In the genomic region with DNA sequence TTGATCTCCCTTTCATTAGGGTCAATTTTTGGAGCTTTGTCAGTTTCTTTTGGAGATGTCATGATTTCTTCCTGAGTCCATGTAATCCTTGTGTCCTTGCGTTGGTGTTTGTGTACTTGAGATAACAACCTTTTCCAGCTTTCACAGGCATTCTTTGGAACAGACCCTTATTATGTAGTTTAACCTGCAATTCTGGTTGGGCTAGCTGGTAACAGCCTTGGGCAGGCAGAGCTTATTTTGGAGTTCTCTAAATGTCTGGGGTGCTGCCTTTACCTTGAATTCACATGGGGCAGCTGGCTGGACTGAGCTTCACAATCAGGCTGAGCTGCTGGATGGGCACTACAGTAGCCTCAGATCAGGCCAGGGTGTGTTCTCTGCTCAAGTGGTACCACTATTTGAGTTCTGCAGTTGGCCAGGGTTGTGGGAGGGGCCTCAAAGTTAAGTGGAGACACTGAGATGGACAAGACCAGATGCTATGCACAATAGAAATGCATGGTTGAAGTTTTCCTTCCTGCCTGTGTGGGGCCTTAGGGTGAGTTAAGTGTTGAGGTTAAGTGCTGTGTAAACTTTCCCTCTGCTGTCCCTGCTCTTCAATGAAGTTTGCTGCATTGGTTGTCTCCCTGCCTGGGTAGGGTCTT, we compare ENCODE assay signal across 23 cellular contexts.
DNase-seq lines count a peak whose midpoint lies in the region.
"Had no signal": no experiment of that assay in that cellular context is flagged by ENCODE, and none has a peak within 500 bp of the region (broad histone marks: within the 10 kb centered on the region; RNA-seq: fewer than 3 reads in every experiment).

No MANE protein-coding gene starts in this region.

- H2BK12ac ChIP-seq in trophoblast cell (ENCODE audit: low read length): peak overlapping the region; percentile 54

- peaks cover 24% of the 10 kb centered on the region for H3K4me1 ChIP-seq in SJCRH30
- peaks cover 8 to 12% of the 10 kb centered on the region in 2 experiments for H3K4me1 ChIP-seq in trophoblast cell (ENCODE audit: control insufficient read depth in 1 of 2, insufficient read depth in 2 of 2, low read length in 2 of 2)
- no peaks in the 10 kb centered on the region for H3K4me1 ChIP-seq in CD4-positive, alpha-beta memory T cell (ENCODE audit: insufficient read depth, low read length)
- H3K4me1 ChIP-seq: Caco-2, Peyer's patch had no signal

- DNase-seq in SIG-M5 treated with dmso at 0.1 percent for 504 hours (lab: John Stamatoyannopoulos, UW; ENCODE audit: unreplicated experiment): peak; percentile 27
- DNase-seq in SIG-M5 (lab: John Stamatoyannopoulos, UW): no peak
- peak; percentile 93 to 97 for DNase-seq in SJCRH30
- peak; percentile 20 to 67 for DNase-seq in trophoblast cell
- no peak for DNase-seq in CD4-positive, alpha-beta memory T cell
- DNase-seq in MV-4-11 (lab: John Stamatoyannopoulos, UW): no peak
- DNase-seq in activated CD4-positive, alpha-beta T cell treated with anti-CD3 and anti-CD28 coated beads, Interleukin-2, amount 50 U/mL, for 48 hours: no peak
- DNase-seq in activated CD4-positive, alpha-beta memory T cell treated with anti-CD3 and anti-CD28 coated beads, Interleukin-2, amount 10 ng/mL, durations not matched to agents 7 days and 5 days: no peak
- DNase-seq: CD4-positive, CD25-positive, alpha-beta regulatory T cell; DMS153; GM23248; IMR-90; MG63; NCI-H1092; NCI-H146; NCI-H2081; NCI-H2227 treated with DMSO at 0.1 percent for 48 hours; NCI-H526; NK-92 treated with Interleukin-12 subunit alpha and Interleukin-12 subunit beta, amount 100 ng/mL, for 24 hours; Peyer's patch; SK-N-SH had no signal

- H3K27ac Mint-ChIP-seq in CD4-positive, alpha-beta memory T cell: no peak overlapping the region
- H3K27ac Mint-ChIP-seq in activated CD4-positive, alpha-beta memory T cell treated with anti-CD3 and anti-CD28 coated beads, Interleukin-2, amount 10 ng/mL, durations not matched to agents 7 days and 5 days: no peak overlapping the region
- H3K27ac Mint-ChIP-seq: B cell had no signal

- intact Hi-C loops in CD4-positive, alpha-beta memory T cell (cut with micrococcal nuclease): no loop called here

- no peaks in the 10 kb centered on the region for H3K4me1 Mint-ChIP-seq in CD4-positive, alpha-beta memory T cell
- no peaks in the 10 kb centered on the region for H3K4me1 Mint-ChIP-seq in activated CD4-positive, alpha-beta memory T cell treated with anti-CD3 and anti-CD28 coated beads, Interleukin-2, amount 10 ng/mL, durations not matched to agents 7 days and 5 days
- H3K4me1 Mint-ChIP-seq: B cell; CD4-positive, CD25-positive, alpha-beta regulatory T cell had no signal

- peaks cover 3 to 9% of the 10 kb centered on the region in 2 donors for H3K27me3 Mint-ChIP-seq in CD4-positive, alpha-beta memory T cell
- peaks cover 8% of the 10 kb centered on the region for H3K27me3 Mint-ChIP-seq in activated CD4-positive, alpha-beta memory T cell treated with anti-CD3 and anti-CD28 coated beads, Interleukin-2, amount 10 ng/mL, durations not matched to agents 7 days and 5 days

- H3K27me3 ChIP-seq in SJCRH30 (no peaks in the 10 kb centered on the region), trophoblast cell (ENCODE audit: insufficient read depth, low read length) (no peaks in the 10 kb centered on the region)
- H3K27me3 ChIP-seq in CD4-positive, alpha-beta memory T cell (ENCODE audit: insufficient read depth, low read length): no peaks in the 10 kb centered on the region
- H3K27me3 ChIP-seq: MG63, Peyer's patch had no signal

- H4K12ac ChIP-seq in trophoblast cell (ENCODE audit: low read depth, low read length): no peak overlapping the region

- H2AK5ac ChIP-seq in trophoblast cell (ENCODE audit: low read length): no peak overlapping the region

- peaks cover 10% of the 10 kb centered on the region; the same call in 1 of the 2 replicates for H3K9me3 ChIP-seq in SJCRH30 (replicated peaks)
- no peaks in the 10 kb centered on the region for H3K9me3 ChIP-seq in trophoblast cell (ENCODE audit: insufficient read depth, low read depth, low read length)
- no peaks in the 10 kb centered on the region for H3K9me3 ChIP-seq in CD4-positive, alpha-beta memory T cell (ENCODE audit: control insufficient read depth in 1 of 2, low read length in 2 of 2)
- H3K9me3 ChIP-seq: Caco-2, Peyer's patch, SK-N-SH had no signal

- peak overlapping the region; percentile 57 for H2BK120ac ChIP-seq in trophoblast cell (ENCODE audit: insufficient read depth, low read length, poor library complexity)

- H3K23ac ChIP-seq in trophoblast cell (ENCODE audit: low read length): no peak overlapping the region

- H3K4me3 ChIP-seq in SJCRH30 (no peak overlapping the region), trophoblast cell (ENCODE audit: low read depth, low read length) (no peak overlapping the region)
- H3K4me3 ChIP-seq in CD4-positive, alpha-beta memory T cell (ENCODE audit: low read length in 2 of 2): no peak overlapping the region
- H3K4me3 ChIP-seq: GM23248, MG63, Peyer's patch had no signal

- H3K4me3 Mint-ChIP-seq in CD4-positive, alpha-beta memory T cell: no peak overlapping the region
- H3K4me3 Mint-ChIP-seq in activated CD4-positive, alpha-beta memory T cell treated with anti-CD3 and anti-CD28 coated beads, Interleukin-2, amount 10 ng/mL, durations not matched to agents 7 days and 5 days: no peak overlapping the region
- H3K4me3 Mint-ChIP-seq: B cell; CD4-positive, CD25-positive, alpha-beta regulatory T cell had no signal

- H3K36me3 ChIP-seq in SJCRH30 (no peaks in the 10 kb centered on the region), trophoblast cell (ENCODE audit: control insufficient read depth in 1 of 2, insufficient read depth in 2 of 2, low read length in 2 of 2) (peaks cover 0 to 1% of the 10 kb centered on the region in 2 experiments)
- no peaks in the 10 kb centered on the region for H3K36me3 ChIP-seq in CD4-positive, alpha-beta memory T cell (ENCODE audit: insufficient read depth, low read length)
- H3K36me3 ChIP-seq: MG63, Peyer's patch had no signal

- POLR2A ChIA-PET in CD4-positive, alpha-beta memory T cell (lab: Charles Lee; ENCODE audit: partially characterized antibody): no interaction called here
- POLR2A ChIA-PET in activated CD4-positive, alpha-beta memory T cell treated with anti-CD3 and anti-CD28 coated beads, Interleukin-2, amount 10 ng/mL, durations not matched to agents 7 days and 5 days (lab: Charles Lee): no interaction called here

- H3K79me1 ChIP-seq in trophoblast cell (ENCODE audit: low read length): peaks cover 8% of the 10 kb centered on the region

- H3K36me3 Mint-ChIP-seq in CD4-positive, alpha-beta memory T cell: peaks cover 0 to 6% of the 10 kb centered on the region in 2 donors
- H3K36me3 Mint-ChIP-seq in activated CD4-positive, alpha-beta memory T cell treated with anti-CD3 and anti-CD28 coated beads, Interleukin-2, amount 10 ng/mL, durations not matched to agents 7 days and 5 days (ENCODE audit: low read depth): no peaks in the 10 kb centered on the region
- H3K36me3 Mint-ChIP-seq: CD4-positive, CD25-positive, alpha-beta regulatory T cell had no signal

- peak overlapping the region; percentile 30 for H3K14ac ChIP-seq in trophoblast cell (ENCODE audit: low read length)

- H3K27ac ChIP-seq in SJCRH30 (peak overlapping the region; percentile 17), trophoblast cell (ENCODE audit: low read depth, low read length) (peak overlapping the region; percentile 88)
- H3K27ac ChIP-seq in CD4-positive, alpha-beta memory T cell (ENCODE audit: low read depth, low read length): no peak overlapping the region
- H3K27ac ChIP-seq: GM23248, Peyer's patch had no signal

- WGBS in trophoblast cell (ENCODE audit: extremely low coverage, insufficient coverage, insufficient read length): no CpG with 5 or more reads among the region's 1 CpG

- H4K91ac ChIP-seq in trophoblast cell (ENCODE audit: low read depth, low read length): peak overlapping the region; percentile 44

- no peak overlapping the region for H3K9ac ChIP-seq in trophoblast cell (ENCODE audit: low read length)
- H3K9ac ChIP-seq: GM23248, SK-N-SH had no signal

- no peak overlapping the region for H3K4ac ChIP-seq in trophoblast cell (ENCODE audit: low read depth, low read length)

- H3K9me3 Mint-ChIP-seq in CD4-positive, alpha-beta memory T cell: peaks cover 0 to 23% (median 15%) of the 10 kb centered on the region in 8 donors
- no peaks in the 10 kb centered on the region for H3K9me3 Mint-ChIP-seq in activated CD4-positive, alpha-beta memory T cell treated with anti-CD3 and anti-CD28 coated beads, Interleukin-2, amount 10 ng/mL, durations not matched to agents 7 days and 5 days

- H3K79me2 ChIP-seq in trophoblast cell (ENCODE audit: control insufficient read depth, insufficient read depth, low read length, poor library complexity): no peaks in the 10 kb centered on the region

- peak overlapping the region; percentile 75 for H2BK5ac ChIP-seq in trophoblast cell (ENCODE audit: low read depth, low read length, poor library complexity)

- H2AFZ ChIP-seq in trophoblast cell (ENCODE audit: insufficient read depth, low read length, poor library complexity): no peak overlapping the region
- H2AFZ ChIP-seq: GM23248 had no signal

- CTCF ChIA-PET in CD4-positive, alpha-beta memory T cell (lab: Charles Lee; ENCODE audit: partially characterized antibody): no interaction called here
- CTCF ChIA-PET in activated CD4-positive, alpha-beta memory T cell treated with anti-CD3 and anti-CD28 coated beads, Interleukin-2, amount 10 ng/mL, durations not matched to agents 7 days and 5 days (lab: Charles Lee): no interaction called here

- peak overlapping the region; percentile 43 for H4K8ac ChIP-seq in trophoblast cell (ENCODE audit: low read depth, low read length)

- H3K4me2 ChIP-seq in trophoblast cell (ENCODE audit: low read length): peak overlapping the region; percentile 32
- H3K4me2 ChIP-seq: SK-N-SH had no signal

- H3K18ac ChIP-seq in trophoblast cell (ENCODE audit: low read length): peak overlapping the region; percentile 27

Comparison
In these comparisons a context has a peak if more than half of its experiments do, and no peak if none do; other contexts are left out.
1. DNase-seq: peak in SIG-M5 treated with dmso at 0.1 percent for 504 hours (single experiment), SJCRH30 (2 of 2) and trophoblast cell (2 of 2); none in SIG-M5 (single experiment), CD4-positive, alpha-beta memory T cell (0 of 5), MV-4-11 (single experiment), activated CD4-positive, alpha-beta T cell treated with anti-CD3 and anti-CD28 coated beads, Interleukin-2, amount 50 U/mL, for 48 hours (0 of 2) and activated CD4-positive, alpha-beta memory T cell treated with anti-CD3 and anti-CD28 coated beads, Interleukin-2, amount 10 ng/mL, durations not matched to agents 7 days and 5 days (single experiment).